33 cellular contexts compared by ENCODE assay signal in genomic region chr4:142523111-142523510, GRCh38.
"Had no signal": no experiment of that assay in that cellular context is flagged by ENCODE, and none has a peak within 500 bp of the region (broad histone marks: within the 10 kb centered on the region; RNA-seq: fewer than 3 reads in every experiment).

No MANE protein-coding gene starts in this region.

- H3K4me3 ChIP-seq: esophagus muscularis mucosa had no signal

- H3K9me3 Mint-ChIP-seq: activated B cell treated with CpG ODN at 0.5 μM for 24 hours; activated CD4-positive, alpha-beta memory T cell treated with anti-CD3 and anti-CD28 coated beads, Interleukin-2, amount 10 ng/mL, durations not matched to agents 7 days and 5 days; activated T-cell treated with anti-CD3 and anti-CD28 coated beads, Interleukin-2, amount 50 U/mL, for 4 hours; activated T-helper 1 cell treated with anti-CD3 and anti-CD28 coated beads, Interleukin-12 subunit alpha, Interleukin-12 subunit beta, Interleukin-2, Interleukin-4 antibody, amounts not matched to agents 30 ng/mL and 10 ng/mL and 1 ng/mL, durations not matched to agents 14 hours and 24 hours and 36 hours; effector memory CD8-positive, alpha-beta T cell had no signal

- ATAC-seq: activated CD4-positive, CD25-positive, alpha-beta regulatory T cell treated with anti-CD3 and anti-CD28 coated beads, Interleukin-2, amount 50 U/mL, for 24 hours; effector memory CD8-positive, alpha-beta T cell; T-helper 17 cell had no signal

- H3K27me3 ChIP-seq: brain microvascular endothelial cell, esophagus muscularis mucosa had no signal

- H3K4me1 Mint-ChIP-seq: activated B cell treated with CpG ODN at 0.5 μM for 24 hours; activated CD4-positive, alpha-beta memory T cell treated with anti-CD3 and anti-CD28 coated beads, Interleukin-2, amount 10 ng/mL, durations not matched to agents 7 days and 5 days; activated CD4-positive, alpha-beta T cell treated with anti-CD3 and anti-CD28 coated beads, Interleukin-2, amount 10 ng/mL, durations not matched to agents 7 days and 5 days had no signal

- H3K4me1 ChIP-seq: esophagus muscularis mucosa had no signal

- FAIRE-seq: astrocyte, colon had no signal

- H3K9me3 ChIP-seq: esophagus muscularis mucosa had no signal

- H3K27ac Mint-ChIP-seq: activated B cell treated with CpG ODN at 0.5 μM for 24 hours; activated CD4-positive, alpha-beta memory T cell treated with anti-CD3 and anti-CD28 coated beads, Interleukin-2, amount 10 ng/mL, durations not matched to agents 7 days and 5 days; activated CD4-positive, alpha-beta T cell treated with anti-CD3 and anti-CD28 coated beads, Interleukin-2, amount 10 ng/mL, durations not matched to agents 7 days and 5 days; activated naive CD8-positive, alpha-beta T cell; activated T-helper 1 cell treated with anti-CD3 and anti-CD28 coated beads, Interleukin-12 subunit alpha, Interleukin-12 subunit beta, Interleukin-2, Interleukin-4 antibody, amounts not matched to agents 30 ng/mL and 10 ng/mL and 1 ng/mL, durations not matched to agents 14 hours and 24 hours and 36 hours; effector memory CD8-positive, alpha-beta T cell; T-helper 17 cell; T-helper 2 cell treated with Interferon-gamma antibody and Interleukin-4, amounts not matched to agents 5 μg/mL and 100 μg/mL, for 36 hours had no signal

- H3K36me3 ChIP-seq: brain microvascular endothelial cell, esophagus muscularis mucosa, WERI-Rb-1 had no signal

- H3K4me3 Mint-ChIP-seq: activated B cell treated with CpG ODN at 0.5 μM for 24 hours; activated CD4-positive, alpha-beta memory T cell treated with anti-CD3 and anti-CD28 coated beads, Interleukin-2, amount 10 ng/mL, durations not matched to agents 7 days and 5 days; activated CD4-positive, alpha-beta T cell treated with anti-CD3 and anti-CD28 coated beads, Interleukin-2, amount 10 ng/mL, durations not matched to agents 7 days and 5 days; activated naive CD8-positive, alpha-beta T cell; activated T-cell treated with anti-CD3 and anti-CD28 coated beads, Interleukin-2, amount 50 U/mL, for 4 hours; activated T-helper 1 cell treated with anti-CD3 and anti-CD28 coated beads, Interleukin-12 subunit alpha, Interleukin-12 subunit beta, Interleukin-2, Interleukin-4 antibody, amounts not matched to agents 30 ng/mL and 10 ng/mL and 1 ng/mL, durations not matched to agents 14 hours and 24 hours and 36 hours; effector memory CD8-positive, alpha-beta T cell; T-helper 17 cell; T-helper 2 cell treated with Interferon-gamma antibody and Interleukin-4, amounts not matched to agents 5 μg/mL and 100 μg/mL, for 36 hours had no signal

- H3K27me3 Mint-ChIP-seq: activated B cell treated with CpG ODN at 0.5 μM for 24 hours; activated CD4-positive, alpha-beta memory T cell treated with anti-CD3 and anti-CD28 coated beads, Interleukin-2, amount 10 ng/mL, durations not matched to agents 7 days and 5 days; activated CD4-positive, alpha-beta T cell treated with anti-CD3 and anti-CD28 coated beads, Interleukin-2, amount 10 ng/mL, durations not matched to agents 7 days and 5 days; activated naive CD8-positive, alpha-beta T cell; effector memory CD8-positive, alpha-beta T cell; T-helper 17 cell had no signal

- DNase-seq: activated B cell treated with CpG ODN at 0.5 μM for 24 hours; activated CD4-positive, alpha-beta memory T cell treated with anti-CD3 and anti-CD28 coated beads, Interleukin-2, amount 10 ng/mL, durations not matched to agents 7 days and 5 days; activated CD4-positive, alpha-beta T cell treated with anti-CD3 and anti-CD28 coated beads, Interleukin-2, amount 10 ng/mL, durations not matched to agents 7 days and 5 days; activated CD4-positive, alpha-beta T cell treated with anti-CD3 and anti-CD28 coated beads, Interleukin-2, amount 50 U/mL, for 4 hours; activated CD8-positive, alpha-beta memory T cell treated with anti-CD3 and anti-CD28 coated beads, Interleukin-2, amount 50 U/mL, for 48 hours; activated gamma-delta T cell; activated naive CD4-positive, alpha-beta T cell treated with anti-CD3 and anti-CD28 coated beads, Interleukin-2, amount 50 U/mL, for 16 hours; activated naive CD4-positive, alpha-beta T cell treated with Interleukin-2 at 50 U/mL for 16 hours; activated T-cell treated with anti-CD3 and anti-CD28 coated beads, Interleukin-2, amount 50 U/mL, for 4 hours; amniotic stem cell; anterior cingulate cortex; brain microvascular endothelial cell; caudate nucleus; cortex of kidney; dermis blood vessel endothelial cell; effector CD4-positive, alpha-beta T cell; effector memory CD8-positive, alpha-beta T cell; erythroblast; foreskin melanocyte; head of caudate nucleus; hippocampal formation; SW 1271; T-helper 1 cell; T-helper 17 cell; T1000; WERI-Rb-1 had no signal

- H3K27ac ChIP-seq: brain microvascular endothelial cell, esophagus muscularis mucosa, WERI-Rb-1 had no signal
